8 cellular contexts compared by ENCODE assay signal in the genomic region with DNA sequence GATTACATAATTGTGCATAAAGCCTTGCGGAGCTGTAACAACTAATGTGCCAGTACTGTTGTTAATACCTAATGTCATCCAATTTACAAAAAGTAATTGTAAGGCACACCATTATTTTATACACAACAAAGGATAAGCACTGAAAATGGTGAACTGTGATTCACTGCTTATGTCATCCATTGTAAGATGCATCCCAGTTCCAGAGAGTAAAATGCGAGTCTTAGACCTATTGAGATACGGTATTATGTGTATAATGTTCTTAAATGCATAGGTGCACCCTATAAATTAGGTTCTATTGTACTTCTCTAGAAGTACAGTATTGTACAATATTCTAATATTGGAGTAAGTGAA. TPM values are rescaled to one million over a fixed set of nuclear protein-coding genes. Genes with fewer than 3 reads are reported as not detected.
DNase-seq lines count a peak whose midpoint lies in the region; ATAC-seq and TF ChIP-seq lines count a peak whose summit lies in the region.

No MANE protein-coding gene starts in this region.

- no peak for TF ChIP-seq EP300 in ovary (IDR thresholded peaks at IDR 0.05)

- intact Hi-C loops in ovary (cut with DNase I): loop anchor here in 3 of 4 donors (5.0 to 10.0 kb wide), 4 partner anchors 113 to 341 kb away; a partner anchor contains a TSS

- no peak for ATAC-seq in GM21526 (IDR thresholded peaks at IDR 0.05; ENCODE audit: low FRiP score, unreplicated experiment)
- ATAC-seq in GM18868 (IDR thresholded peaks at IDR 0.05; ENCODE audit: unreplicated experiment): no peak
- ATAC-seq in HG02885 (IDR thresholded peaks at IDR 0.05; ENCODE audit: poor library complexity, unreplicated experiment): no peak

- WGBS in esophagus, 2 donors: 1 to 2% methylated on average over 3 of the region's 3 CpGs
- WGBS in ovary, 3 donors: 1 to 2% (median 2%) methylated on average over 3 of the region's 3 CpGs

- H3K4me3 ChIP-seq in esophagus (ENCODE audit: low read depth in 1 of 2, low read length in 2 of 2): peak overlapping the region; percentile 61 to 66
- peak overlapping the region; percentile 60 for H3K4me3 ChIP-seq in ovary

- peaks cover 19% of the 10 kb centered on the region for H3K4me1 Mint-ChIP-seq in T-helper 1 cell treated with Interleukin-12 subunit alpha and Interleukin-12 subunit beta and Interleukin-4 antibody, amounts not matched to agents 30 μg/mL and 1 μg/mL, for 36 hours (ENCODE audit: low read depth)

- POLR2A ChIA-PET in RWPE1 (lab: Yijun Ruan, JAX; ENCODE audit: low non-redundant PET): interaction anchor here (0.8 to 1.7 kb wide), 4 partner anchors 12 to 118 kb away, joined by 3 to 8 read pairs (median 6); a partner anchor contains a TSS

- H3K9me3 ChIP-seq in esophagus (ENCODE audit: control insufficient read depth in 2 of 2, insufficient read depth in 1 of 2, low read depth in 1 of 2, low read length in 1 of 2) (no peaks in the 10 kb centered on the region), ovary (no peaks in the 10 kb centered on the region)

- peak overlapping the region; percentile 98 for H3K4me3 Mint-ChIP-seq in T-helper 1 cell treated with Interleukin-12 subunit alpha and Interleukin-12 subunit beta and Interleukin-4 antibody, amounts not matched to agents 30 μg/mL and 1 μg/mL, for 36 hours

- no peak for TF ChIP-seq POLR2A in ovary (IDR thresholded peaks at IDR 0.05)

- no peaks in the 10 kb centered on the region for H3K4me1 ChIP-seq in esophagus (ENCODE audit: control insufficient read depth in 2 of 2, insufficient read depth in 2 of 2, low read length in 1 of 2)
- H3K4me1 ChIP-seq in ovary (ENCODE audit: insufficient read depth): no peaks in the 10 kb centered on the region

- CTCF ChIA-PET in RWPE1 (lab: Yijun Ruan, JAX): interaction anchor here (0.7 to 2.7 kb wide), 2 partner anchors 16 to 39 kb away, joined by 3 to 15 read pairs; no protein-coding TSS in a partner anchor

- no peaks in the 10 kb centered on the region for H3K9me3 Mint-ChIP-seq in T-helper 1 cell treated with Interleukin-12 subunit alpha and Interleukin-12 subunit beta and Interleukin-4 antibody, amounts not matched to agents 30 μg/mL and 1 μg/mL, for 36 hours

- no peaks in the 10 kb centered on the region for H3K27me3 ChIP-seq in esophagus (ENCODE audit: control insufficient read depth in 1 of 2, insufficient read depth in 2 of 2, low read length in 2 of 2)
- H3K27me3 ChIP-seq in ovary: no peaks in the 10 kb centered on the region

- no peak for TF ChIP-seq CTCF in RWPE1 (conservative IDR thresholded peaks at IDR 0.05; ENCODE audit: low read depth)
- TF ChIP-seq CTCF in ovary (IDR thresholded peaks at IDR 0.05): no peak

- H3K36me3 ChIP-seq in esophagus (ENCODE audit: control insufficient read depth in 2 of 2, insufficient read depth in 2 of 2, low read length in 1 of 2): peaks cover 0 to 8% of the 10 kb centered on the region in 2 donors
- H3K36me3 ChIP-seq in ovary: no peaks in the 10 kb centered on the region

- H3K27ac ChIP-seq in RWPE1 (peak overlapping the region; percentile 98), esophagus (ENCODE audit: low read depth in 2 of 2, low read length in 1 of 2) (peak overlapping the region; percentile 73 to 90), ovary (peak overlapping the region; percentile 89 to 92)

- peaks cover 3% of the 10 kb centered on the region for H3K27me3 Mint-ChIP-seq in T-helper 1 cell treated with Interleukin-12 subunit alpha and Interleukin-12 subunit beta and Interleukin-4 antibody, amounts not matched to agents 30 μg/mL and 1 μg/mL, for 36 hours (ENCODE audit: low read depth)

- H3K27ac Mint-ChIP-seq in T-helper 1 cell treated with Interleukin-12 subunit alpha and Interleukin-12 subunit beta and Interleukin-4 antibody, amounts not matched to agents 30 μg/mL and 1 μg/mL, for 36 hours: peak overlapping the region; percentile 89

- H3K36me3 Mint-ChIP-seq in T-helper 1 cell treated with Interleukin-12 subunit alpha and Interleukin-12 subunit beta and Interleukin-4 antibody, amounts not matched to agents 30 μg/mL and 1 μg/mL, for 36 hours (ENCODE audit: low read depth): peaks cover 17% of the 10 kb centered on the region

- DNase-seq in T-helper 1 cell (no peak), RWPE1 (ENCODE audit: low spot score) (no peak), ovary (no peak)

RNA-seq across cellular contexts. Expression of a gene that starts 0.4 kb away (rescaled TPM):
- polyA plus RNA-seq in esophagus (10 to 100 TPM; 11.5 to 13.3 TPM), ovary (10 to 100 TPM; 16.5 to 38.7 TPM)
- 10 to 100 TPM in 5 of 7 donors, 1 to 10 TPM in 2; 7.1 to 25.6 (median 22.8) TPM for total RNA-seq in ovary

RNA-seq across cellular contexts. Expression of a gene that starts 10.8 kb away (rescaled TPM):
- polyA plus RNA-seq in esophagus: 10 to 100 TPM; 28.5 to 31.6 TPM
- 100 to 1,000 TPM in 2 of 7 donors, 10 to 100 TPM in 5; 57.1 to 140 (median 85.6) TPM for total RNA-seq in ovary
- 100 to 1,000 TPM; 104 to 150 TPM for polyA plus RNA-seq in ovary

RNA-seq across cellular contexts. Expression of a gene that starts 38.1 kb away (rescaled TPM):
- 1 to 10 TPM; 2.9 to 4.2 TPM for polyA plus RNA-seq in esophagus
- 10 to 100 TPM in 6 of 7 donors, 1 to 10 TPM in 1; 9.4 to 22.0 (median 17.1) TPM for total RNA-seq in ovary
- 10 to 100 TPM in 1 of 2 donors, 1 to 10 TPM in 1; 7.9 to 14.2 TPM for polyA plus RNA-seq in ovary
